18 cellular contexts compared by ENCODE assay signal in genomic region chr11:78662811-78663210, GRCh38.
DNase-seq lines count a peak whose midpoint lies in the region; ATAC-seq and TF ChIP-seq lines count a peak whose summit lies in the region.
"Had no signal": no experiment of that assay in that cellular context is flagged by ENCODE, and none has a peak within 500 bp of the region (broad histone marks: within the 10 kb centered on the region; RNA-seq: fewer than 3 reads in every experiment).

No MANE protein-coding gene starts in this region.

- H3K4me3 ChIP-seq in epithelial cell of esophagus (ENCODE audit: low read length): no peak overlapping the region
- H3K4me3 ChIP-seq: BLaER1, GM12878, GM23338 had no signal

- ATAC-seq in left lobe of liver (no peak), HG03135 (IDR thresholded peaks at IDR 0.05; ENCODE audit: unreplicated experiment) (no peak)
- ATAC-seq: CD8-positive, alpha-beta T cell; GM12878; GM23338 had no signal

- peak; percentile 17 for DNase-seq in activated CD8-positive, alpha-beta memory T cell treated with anti-CD3 and anti-CD28 coated beads for 24 hours
- DNase-seq in activated CD8-positive, alpha-beta memory T cell treated with anti-CD3 and anti-CD28 coated beads, Interleukin-2, amount 50 U/mL, for 48 hours: no peak
- DNase-seq in epithelial cell of esophagus (ENCODE audit: low read depth): peak; percentile 74
- peak; percentile 14 for DNase-seq in left lobe of liver (ENCODE audit: low spot score)
- DNase-seq in stimulated activated CD4-positive, alpha-beta T cell treated with anti-CD3 and anti-CD28 coated beads, Interleukin-12 subunit alpha, Interleukin-12 subunit beta, amount 100 ng/mL, for 4 hours: no peak
- DNase-seq in epidermal melanocyte (ENCODE audit: insufficient read length, low spot score): no peak
- DNase-seq in activated CD4-positive, alpha-beta T cell treated with anti-CD3 and anti-CD28 coated beads, Interleukin-2, amount 50 U/mL, for 48 hours: no peak
- DNase-seq: CD4-positive, CD25-positive, alpha-beta regulatory T cell; DMS 273 treated with DMSO at 0.1 percent for 48 hours; DMS79; EL; GDM1; HCEC 1CT had no signal

- TF ChIP-seq CTCF in epithelial cell of esophagus (IDR thresholded peaks at IDR 0.05; ENCODE audit: insufficient read depth, low read depth, low read length, missing control alignments): no peak

Comparison
In these comparisons a context has a peak if more than half of its experiments do, and no peak if none do; other contexts are left out.
1. DNase-seq: peak in activated CD8-positive, alpha-beta memory T cell treated with anti-CD3 and anti-CD28 coated beads for 24 hours (single experiment), epithelial cell of esophagus (single experiment) and left lobe of liver (single experiment); none in activated CD8-positive, alpha-beta memory T cell treated with anti-CD3 and anti-CD28 coated beads, Interleukin-2, amount 50 U/mL, for 48 hours (single experiment), stimulated activated CD4-positive, alpha-beta T cell treated with anti-CD3 and anti-CD28 coated beads, Interleukin-12 subunit alpha, Interleukin-12 subunit beta, amount 100 ng/mL, for 4 hours (single experiment), epidermal melanocyte (single experiment) and activated CD4-positive, alpha-beta T cell treated with anti-CD3 and anti-CD28 coated beads, Interleukin-2, amount 50 U/mL, for 48 hours (0 of 2).